Comparison of ENCODE assay signal across 8 cellular contexts in genomic region chr10:21497177-21497807, GRCh38. TPM values are rescaled to one million over a fixed set of nuclear protein-coding genes. Genes with fewer than 3 reads are reported as not detected.
DNase-seq lines count a peak whose midpoint lies in the region; ATAC-seq and TF ChIP-seq lines count a peak whose summit lies in the region.

No MANE protein-coding gene starts in this region.

- H3K4me3 ChIP-seq in LNCaP clone FGC (ENCODE audit: low read depth, low read length), result peak overlapping the region; percentile 69

- TF ChIP-seq CTCF in LNCaP clone FGC (IDR thresholded peaks at IDR 0.05; ENCODE audit: control insufficient read depth, extremely low read depth, insufficient read depth), result no peak

- ATAC-seq in left lobe of liver (peak; percentile 57), GM21447 (IDR thresholded peaks at IDR 0.05; ENCODE audit: unreplicated experiment) (no peak)

- DNase-seq in NCI-H2107 (lab: John Stamatoyannopoulos, UW), result peak; percentile 8
- DNase-seq in NCI-H2107 treated with DMSO at 0.1 percent for 48 hours (lab: John Stamatoyannopoulos, UW; ENCODE audit: unreplicated experiment), result no peak
- DNase-seq in LNCaP clone FGC (ENCODE audit: low read depth), result peak; percentile 50
- DNase-seq in SW 1271 (lab: John Stamatoyannopoulos, UW), result peak; percentile 55 to 83
- DNase-seq in dermis microvascular lymphatic vessel endothelial cell (ENCODE audit: low read depth in 2 of 2), result peak; percentile 78 to 92
- peak; percentile 99 for DNase-seq in left lobe of liver (ENCODE audit: low spot score)
- DNase-seq in stimulated activated CD4-positive, alpha-beta T cell treated with anti-CD3 and anti-CD28 coated beads, Interleukin-4, amount 100 ng/mL, for 24 hours, result peak; percentile 9

RNA-seq across cellular contexts. Expression of gene SKIDA1, which starts 28.2 kb away (rescaled TPM):
- total RNA-seq in dermis microvascular lymphatic vessel endothelial cell, result 1.9 and 3.8 TPM in 2 replicates
- 3.4 TPM for total RNA-seq in left lobe of liver

RNA-seq across cellular contexts. Expression of gene MLLT10, which starts 36.7 kb away (rescaled TPM):
- 42.4 and 43.9 TPM in 2 replicates for total RNA-seq in dermis microvascular lymphatic vessel endothelial cell
- total RNA-seq in left lobe of liver, result 19.5 TPM
